25 cellular contexts compared by ENCODE assay signal in genomic region chr12:5473076-5473475, GRCh38. TPM values are rescaled to one million over a fixed set of nuclear protein-coding genes. Genes with fewer than 3 reads are reported as not detected.
DNase-seq lines count a peak whose midpoint lies in the region; ATAC-seq and TF ChIP-seq lines count a peak whose summit lies in the region.
"Had no signal": no experiment of that assay in that cellular context is flagged by ENCODE, and none has a peak within 500 bp of the region (broad histone marks: within the 10 kb centered on the region; RNA-seq: fewer than 3 reads in every experiment).

No MANE protein-coding gene starts in this region.

- TF ChIP-seq CTCF in AG10803 (conservative IDR thresholded peaks at IDR 0.05; ENCODE audit: low read length), result no peak
- TF ChIP-seq CTCF in IMR-90 (conservative IDR thresholded peaks at IDR 0.05; ENCODE audit: low read depth, low read length), result no peak
- TF ChIP-seq CTCF in fibroblast of pulmonary artery (IDR thresholded peaks at IDR 0.05; ENCODE audit: low read length, missing control alignments), result no peak
- TF ChIP-seq CTCF in nephron (IDR thresholded peaks at IDR 0.05; ENCODE audit: unreplicated experiment in 3 of 3), result no peak
- TF ChIP-seq CTCF in omental fat pad (IDR thresholded peaks at IDR 0.05), result no peak

- H3K79me1 ChIP-seq in IMR-90 (ENCODE audit: low read depth in 1 of 2, low read length in 2 of 2), result peaks cover 66 to 94% of the 10 kb centered on the region in 2 experiments

- CTCF ChIA-PET in IMR-90 (lab: Yijun Ruan, JAX), result interaction anchor here (0.7 to 1.2 kb wide), 2 partner anchors 31 to 176 kb away, joined by 3 read pairs; no protein-coding TSS in a partner anchor

- no peak overlapping the region; the same call in 1 of the 2 replicates for H3K14ac ChIP-seq in IMR-90 (replicated peaks; ENCODE audit: low read depth, low read length)

- H2BK120ac ChIP-seq in IMR-90 (ENCODE audit: low read depth, low read length), result no peak overlapping the region

- no peak overlapping the region for H2AFZ ChIP-seq in IMR-90 (replicated peaks; ENCODE audit: low read length, poor library complexity)

- H3K27ac ChIP-seq in IMR-90 (ENCODE audit: insufficient read depth, low read length), result no peak overlapping the region
- H3K27ac ChIP-seq: RWPE1, SJCRH30 had no signal

- H3K4me3 ChIP-seq in AG10803 (ENCODE audit: low read length) (no peak overlapping the region), IMR-90 (ENCODE audit: insufficient read depth, low read depth, low read length) (no peak overlapping the region), fibroblast of pulmonary artery (replicated peaks; ENCODE audit: low read depth, low read length) (no peak overlapping the region)
- H3K4me3 ChIP-seq: SJCRH30 had no signal

- peak overlapping the region; percentile 59 for H2AK5ac ChIP-seq in IMR-90 (ENCODE audit: low read depth, low read length)

- WGBS in IMR-90 (ENCODE audit: extremely low coverage in 2 of 2, insufficient read length in 1 of 2), 2 experiments, result 90% methylated on average over 3 of the region's 5 CpGs; no CpG with 5 or more reads in 1 of the 2 experiments

- peaks cover 50% of the 10 kb centered on the region for H3K9me1 ChIP-seq in IMR-90 (ENCODE audit: insufficient read depth, low read length)

- TF ChIP-seq POLR2A in IMR-90 (IDR thresholded peaks at IDR 0.05; ENCODE audit: low read depth, low read length), result no peak

- H4K91ac ChIP-seq in IMR-90 (ENCODE audit: insufficient read depth, low read depth, low read length), result no peak overlapping the region

- peaks cover 32% of the 10 kb centered on the region for H3K4me1 ChIP-seq in IMR-90 (ENCODE audit: control insufficient read depth, insufficient read depth, low read length)
- H3K4me1 ChIP-seq: SJCRH30 had no signal

- H3K9me3 ChIP-seq in IMR-90 (ENCODE audit: control insufficient read depth, insufficient read depth, low read length), result no peaks in the 10 kb centered on the region
- H3K9me3 ChIP-seq: SJCRH30 had no signal

- POLR2A ChIA-PET in IMR-90 (lab: Charles Lee; ENCODE audit: unreplicated experiment), result interaction anchor here (0.5 kb wide), 1 partner anchor 130 kb away, joined by 10 read pairs; no protein-coding TSS in a partner anchor

- no peaks in the 10 kb centered on the region; the same call in 1 of the 2 replicates for H3K36me3 ChIP-seq in IMR-90 (ENCODE audit: control insufficient read depth, insufficient read depth, low read length)
- H3K36me3 ChIP-seq: SJCRH30 had no signal

- ATAC-seq in IMR-90 (ENCODE audit: low read depth) (peak; percentile 74), omental fat pad (ENCODE audit: low FRiP score) (no peak)
- ATAC-seq: CD8-positive, alpha-beta T cell had no signal

- no peak overlapping the region for H4K5ac ChIP-seq in IMR-90 (ENCODE audit: low read depth, low read length)

- H2AK9ac ChIP-seq in IMR-90 (replicated peaks; ENCODE audit: low read depth, low read length, poor library complexity), result no peak overlapping the region

- in situ Hi-C loops in IMR-90 (cut with MboI; ENCODE audit: low sequenced_read_pairs), result loop anchor here (25.0 kb wide), 1 partner anchor 814 kb away; no protein-coding TSS in a partner anchor

- no peak overlapping the region for H2BK20ac ChIP-seq in IMR-90 (ENCODE audit: low read depth, low read length)

- no peak overlapping the region for H3K23ac ChIP-seq in IMR-90 (ENCODE audit: low read depth, low read length)

- no TSS peak for BruUV-seq in IMR-90 (replicated peaks; lab: Mats Ljungman, UMichigan)

- H4K8ac ChIP-seq in IMR-90 (ENCODE audit: low read depth in 2 of 2, low read length in 2 of 2), result 0 out of 4 replicates have a peak overlapping the region, but pooled peaks of 1 of the 2 experiments have one; percentile 6

- H3K4me1 Mint-ChIP-seq in nephron, result peaks cover 44% of the 10 kb centered on the region

- H3K4me2 ChIP-seq in IMR-90 (ENCODE audit: low read depth, low read length), result no peak overlapping the region

- no peaks in the 10 kb centered on the region for H3K9me3 Mint-ChIP-seq in nephron
- H3K9me3 Mint-ChIP-seq: CD8-positive, alpha-beta T cell had no signal

- no peak overlapping the region for H2BK15ac ChIP-seq in IMR-90 (ENCODE audit: low read depth, low read length)

- TF ChIP-seq RAD21 in IMR-90 (IDR thresholded peaks at IDR 0.05; ENCODE audit: low read length), result no peak

- no peak overlapping the region for H2BK5ac ChIP-seq in IMR-90 (ENCODE audit: low read depth, low read length, poor library complexity, severe bottlenecking)

- H4K20me1 ChIP-seq in IMR-90 (ENCODE audit: insufficient read depth, low read length), result peaks cover 49% of the 10 kb centered on the region

- H3K4me3 Mint-ChIP-seq in nephron, result no peak overlapping the region
- H3K4me3 Mint-ChIP-seq: CD8-positive, alpha-beta T cell had no signal

- H3K9ac ChIP-seq in IMR-90 (ENCODE audit: low read depth, low read length), result no peak overlapping the region

- dilution Hi-C loops in IMR-90 (cut with HindIII; ENCODE audit: low sequenced_read_pairs, unreplicated experiment), result no loop called here

- no peaks in the 10 kb centered on the region for H3K27me3 ChIP-seq in IMR-90 (ENCODE audit: control insufficient read depth, insufficient read depth, low read length)
- H3K27me3 ChIP-seq: SJCRH30 had no signal

- H3K27ac Mint-ChIP-seq in nephron, result peak overlapping the region in 2 of 3 experiments; percentile 4 to 10
- H3K27ac Mint-ChIP-seq: CD8-positive, alpha-beta T cell had no signal

- peaks cover 3% of the 10 kb centered on the region for H3K27me3 Mint-ChIP-seq in nephron (ENCODE audit: low read depth)

- no peaks in the 10 kb centered on the region for H3K36me3 Mint-ChIP-seq in nephron (ENCODE audit: low read depth)
- H3K36me3 Mint-ChIP-seq: CD8-positive, alpha-beta T cell had no signal

- DNase-seq in AG10803 (ENCODE audit: low read depth) (peak; percentile 44), IMR-90 (peak; percentile 61), fibroblast of pulmonary artery (ENCODE audit: low read depth) (peak; percentile 31), omental fat pad (ENCODE audit: low spot score) (no peak), superior temporal gyrus (ENCODE audit: extremely low spot score) (no peak), DMS53 (lab: John Stamatoyannopoulos, UW) (no peak)
- DNase-seq: C1 segment of cervical spinal cord; Calu3; CD8-positive, alpha-beta T cell; DMS153; EL; GF-D8; Karpas-422; MV-4-11; NCI-H1105 treated with DMSO at 0.1 percent for 48 hours; NCI-H2029 treated with DMSO at 0.1 percent for 48 hours; NCI-H2171; NCI-H345; NCI-H524; NCI-H774; NK-92 treated with Interleukin-12 subunit alpha and Interleukin-12 subunit beta, amount 100 ng/mL, for 24 hours; SJCRH30 had no signal

- H3K4ac ChIP-seq in IMR-90 (ENCODE audit: low read depth, low read length), result peak overlapping the region; percentile 77; the same call in 1 of the 2 replicates

- H3K56ac ChIP-seq in IMR-90 (ENCODE audit: extremely low read depth, insufficient read depth, low read length), result no peak overlapping the region

- intact Hi-C loops in IMR-90 (cut with micrococcal nuclease), result no loop called here

- no peak overlapping the region for H3K18ac ChIP-seq in IMR-90 (ENCODE audit: low read depth, low read length)

TF ChIP-seq in IMR-90, 13 proteins besides CTCF, POLR2A, EP300 and RAD21:
- peak; percentile 90 for TF ChIP-seq CEBPB (IDR thresholded peaks at IDR 0.05; ENCODE audit: low read depth, low read length)
- no peak for TF ChIP-seq MXI1 (IDR thresholded peaks at IDR 0.05; ENCODE audit: borderline replicate concordance, low read depth, low read length)
- TF ChIP-seq USF2 (IDR thresholded peaks at IDR 0.05; ENCODE audit: low read depth, low read length), result no peak
- no peak for TF ChIP-seq MAFK (IDR thresholded peaks at IDR 0.05; ENCODE audit: low read depth, low read length)
- TF ChIP-seq CHD1 (IDR thresholded peaks at IDR 0.05; ENCODE audit: low read depth, low read length), result no peak

RNA-seq across cellular contexts. Expression of gene NTF3, which starts 41.2 kb away (rescaled TPM):
- total RNA-seq in IMR-90 (2012; rRNA removed) (12.2 TPM in 2 replicates), omental fat pad (not detected)
- 32.4 and 36.0 TPM in 2 replicates for polyA plus RNA-seq in IMR-90 (2012; rRNA removed)
- polyA plus RNA-seq in IMR-90 (2012; cell fraction: cytosol; rRNA removed), result 27.9 and 38.6 TPM in 2 replicates
- 52.0 and 83.7 TPM in 2 replicates for polyA plus RNA-seq in IMR-90 (2012; cell fraction: nucleus; rRNA removed; ENCODE audit: low replicate concordance)
- total RNA-seq: A673; Calu3; CD8-positive, alpha-beta T cell had no signal

Comparison
In these comparisons a context has a peak if more than half of its experiments do, and no peak if none do; other contexts are left out.
1. DNase-seq: peak in AG10803 (single experiment), IMR-90 (single experiment) and fibroblast of pulmonary artery (single experiment); none in omental fat pad (single experiment), superior temporal gyrus (single experiment) and DMS53 (single experiment).